8 cellular contexts compared by ENCODE assay signal in genomic region chr4:986949-987688, GRCh38. TPM values are rescaled to one million over a fixed set of nuclear protein-coding genes. Genes with fewer than 3 reads are reported as not detected.
DNase-seq lines count a peak whose midpoint lies in the region; ATAC-seq and TF ChIP-seq lines count a peak whose summit lies in the region.

Gene IDUA (plus strand): TSS chr4:987044. CDS start chr4:987085, 41 bp downstream.

- H3K27ac ChIP-seq in CD4-positive, alpha-beta memory T cell (ENCODE audit: low read depth, low read length): peak within 1 kb of the TSS; percentile 60
- no peak within 1 kb of the TSS for H3K27ac ChIP-seq in SJCRH30
- no peak within 1 kb of the TSS for H3K27ac ChIP-seq in foreskin keratinocyte
- peak within 1 kb of the TSS; percentile 41 for H3K27ac ChIP-seq in subcutaneous abdominal adipose tissue (ENCODE audit: low read depth, low read length)

- H3K9me3 ChIP-seq in CD4-positive, alpha-beta memory T cell (ENCODE audit: control insufficient read depth in 1 of 2, low read length in 2 of 2): no peaks in the 10 kb centered on the region
- H3K9me3 ChIP-seq in SJCRH30 (replicated peaks): no peaks in the 10 kb centered on the region
- H3K9me3 ChIP-seq in neuron (ENCODE audit: low read length): no peaks in the 10 kb centered on the region
- no peaks in the 10 kb centered on the region for H3K9me3 ChIP-seq in subcutaneous abdominal adipose tissue (ENCODE audit: control insufficient read depth in 5 of 5, low read length in 5 of 5)

- CTCF ChIA-PET in CD4-positive, alpha-beta memory T cell (lab: Charles Lee; ENCODE audit: partially characterized antibody): interaction anchor here (1.1 to 2.4 kb wide), 3 partner anchors 13 to 245 kb away, joined by 3 to 29 read pairs (median 4); partner anchors contain the start of genes GAK and TMEM175

- POLR2A ChIA-PET in CD4-positive, alpha-beta memory T cell (lab: Charles Lee; ENCODE audit: partially characterized antibody): interaction anchor here (0.6 to 2.7 kb wide), 11 partner anchors 14 to 262 kb away, joined by 3 to 19 read pairs (median 4); partner anchors contain the start of genes CTBP1, DGKQ, GAK and TMEM175

- H3K9ac ChIP-seq in subcutaneous abdominal adipose tissue (ENCODE audit: low read length in 5 of 5): peak within 1 kb of the TSS; percentile 59 to 81 (median 76)

- peak within 1 kb of the TSS; percentile 76 to 83 for H3K4me3 ChIP-seq in CD4-positive, alpha-beta memory T cell (ENCODE audit: low read length in 2 of 2)
- H3K4me3 ChIP-seq in SJCRH30 (peak within 1 kb of the TSS; percentile 60), neuron (ENCODE audit: low read length) (peak within 1 kb of the TSS; percentile 47), subcutaneous abdominal adipose tissue (ENCODE audit: low read depth in 1 of 5, low read length in 5 of 5) (peak within 1 kb of the TSS; percentile 79 to 94 (median 81))

- peaks cover 34% of the 10 kb centered on the region for H3K4me1 ChIP-seq in CD4-positive, alpha-beta memory T cell (ENCODE audit: insufficient read depth, low read length)
- H3K4me1 ChIP-seq in SJCRH30 (no peaks in the 10 kb centered on the region), foreskin keratinocyte (peaks cover 4% of the 10 kb centered on the region), neuron (ENCODE audit: insufficient read depth, low read length) (peaks cover 3% of the 10 kb centered on the region), subcutaneous abdominal adipose tissue (ENCODE audit: control insufficient read depth in 5 of 5, insufficient read depth in 5 of 5, low read length in 5 of 5) (peaks cover 4 to 41% (median 35%) of the 10 kb centered on the region in 5 donors)

- peaks cover 8 to 35% (median 15%) of the 10 kb centered on the region in 4 donors for H3K4me1 Mint-ChIP-seq in CD4-positive, alpha-beta memory T cell

- H3K9me3 Mint-ChIP-seq in CD4-positive, alpha-beta memory T cell: no peaks in the 10 kb centered on the region

- H3K36me3 ChIP-seq in CD4-positive, alpha-beta memory T cell (ENCODE audit: insufficient read depth, low read length): no peaks in the 10 kb centered on the region
- H3K36me3 ChIP-seq in SJCRH30 (no peaks in the 10 kb centered on the region), neuron (ENCODE audit: insufficient read depth, low read length) (no peaks in the 10 kb centered on the region), subcutaneous abdominal adipose tissue (ENCODE audit: control insufficient read depth in 5 of 5, insufficient read depth in 5 of 5, low read length in 5 of 5) (peaks cover 0 to 30% (median 20%) of the 10 kb centered on the region in 5 donors)

- peak within 1 kb of the TSS; percentile 40 to 92 (median 83) for H3K27ac Mint-ChIP-seq in CD4-positive, alpha-beta memory T cell

- peaks cover 0 to 2% of the 10 kb centered on the region in 2 donors for H3K36me3 Mint-ChIP-seq in CD4-positive, alpha-beta memory T cell

- peak; percentile 69 for TF ChIP-seq CTCF in foreskin keratinocyte (conservative IDR thresholded peaks at IDR 0.05)

- peak within 1 kb of the TSS; percentile 53 for H2AFZ ChIP-seq in neuron (ENCODE audit: low read depth, low read length)

- no peaks in the 10 kb centered on the region for H3K27me3 Mint-ChIP-seq in CD4-positive, alpha-beta memory T cell

- H3K27me3 ChIP-seq in CD4-positive, alpha-beta memory T cell (ENCODE audit: insufficient read depth, low read length): no peaks in the 10 kb centered on the region
- H3K27me3 ChIP-seq in SJCRH30 (no peaks in the 10 kb centered on the region), foreskin keratinocyte (no peaks in the 10 kb centered on the region), neuron (ENCODE audit: insufficient read depth, low read length) (peaks cover 35% of the 10 kb centered on the region), subcutaneous abdominal adipose tissue (ENCODE audit: control insufficient read depth in 5 of 5, insufficient read depth in 4 of 5, low read length in 5 of 5) (no peaks in the 10 kb centered on the region)

- peak within 1 kb of the TSS; percentile 88 to 95 (median 90) for H3K4me3 Mint-ChIP-seq in CD4-positive, alpha-beta memory T cell

- peak; percentile 79 to 84 (median 82) for DNase-seq in CD4-positive, alpha-beta memory T cell
- DNase-seq in HK-2 (ENCODE audit: unreplicated experiment): peak; percentile 94
- DNase-seq in SJCRH30: peak; percentile 83 to 87
- peak; percentile 94 for DNase-seq in activated effector memory CD4-positive, alpha-beta T cell treated with anti-CD3 and anti-CD28 coated beads, Interleukin-2, amount 50 U/mL, for 16 hours
- DNase-seq in foreskin keratinocyte: peak; percentile 44 to 76

- ATAC-seq in GM19395 (IDR thresholded peaks at IDR 0.05; ENCODE audit: unreplicated experiment) (peak; percentile 83), foreskin keratinocyte (peak; percentile 56)

- intact Hi-C loops in CD4-positive, alpha-beta memory T cell (cut with micrococcal nuclease): loop anchor here (1.0 to 2.0 kb wide), 4 partner anchors 14 to 244 kb away; partner anchors contain the start of genes DGKQ, FGFRL1, GAK and TMEM175

RNA-seq across cellular contexts. Expression of gene IDUA, which starts in this region (rescaled TPM):
- total RNA-seq in CD4-positive, alpha-beta memory T cell: 10 to 100 TPM; 63.0 to 64.1 TPM
- polyA plus RNA-seq in CD4-positive, alpha-beta memory T cell: 10 to 100 TPM in 1 of 2 donors, 1 to 10 TPM in 1; 5.0 to 14.4 TPM
- total RNA-seq in SJCRH30 (2014; rRNA removed; shearing (Covaris generic)): 1.8 and 2.3 TPM in 2 replicates
- 2.0 and 2.3 TPM in 2 replicates for total RNA-seq in foreskin keratinocyte
- 1.8 and 2.3 TPM in 2 replicates for polyA plus RNA-seq in foreskin keratinocyte

Comparison
In these comparisons a context has a peak if more than half of its experiments do, and no peak if none do; other contexts are left out.
1. RNA of gene IDUA (total RNA-seq): 63.0 to 64.1 TPM in CD4-positive, alpha-beta memory T cell; 1.8 to 2.3 TPM in SJCRH30 and 2.0 to 2.3 TPM in foreskin keratinocyte; every median in the first group is over 10 times any median in the second.
2. H3K27ac ChIP-seq: peak in CD4-positive, alpha-beta memory T cell (single experiment) and subcutaneous abdominal adipose tissue (single experiment); none in SJCRH30 (single experiment) and foreskin keratinocyte (single experiment).
3. Peak in every context shown above with its lines, with median percentiles within 50 percentile points of each other: DNase-seq and H3K4me3 ChIP-seq.